ENCODE assay signal across 8 cellular contexts in genomic region chr1:42817440-42817767, GRCh38. TPM values are rescaled to one million over a fixed set of nuclear protein-coding genes. Genes with fewer than 3 reads are reported as not detected.
DNase-seq lines count a peak whose midpoint lies in the region; ATAC-seq and TF ChIP-seq lines count a peak whose summit lies in the region.

No MANE protein-coding gene starts in this region.

- no peaks in the 10 kb centered on the region for H3K9me3 Mint-ChIP-seq in activated naive CD4-positive, alpha-beta T cell treated with anti-CD3 and anti-CD28 coated beads for 36 hours
- no peaks in the 10 kb centered on the region for H3K9me3 Mint-ChIP-seq in activated naive CD8-positive, alpha-beta T cell treated with anti-CD3 and anti-CD28 coated beads for 36 hours

- no peak for DNase-seq in activated naive CD4-positive, alpha-beta T cell treated with anti-CD3 and anti-CD28 coated beads for 36 hours
- DNase-seq in activated naive CD4-positive, alpha-beta T cell treated with anti-CD3 and anti-CD28 coated beads, Interleukin-2, amount 50 U/mL, for 16 hours = no peak
- no peak for DNase-seq in activated naive CD8-positive, alpha-beta T cell treated with anti-CD3 and anti-CD28 coated beads for 36 hours
- DNase-seq in tibial nerve (ENCODE audit: low spot score in 2 of 2) (no peak), SK-N-DZ (ENCODE audit: low spot score) (no peak), nucleus accumbens (lab: John Stamatoyannopoulos, UW) (no peak)

- intact Hi-C loops in activated naive CD4-positive, alpha-beta T cell treated with anti-CD3 and anti-CD28 coated beads for 36 hours (cut with micrococcal nuclease) = loop anchor here (1.0 to 5.0 kb wide), 8 partner anchors 29 to 480 kb away; partner anchors contain the start of genes C1orf50, CCDC30, CFAP57 and EBNA1BP2

- 1% methylated on average over 13 of the region's 13 CpGs for WGBS in liver
- 0 to 1% methylated on average over 13 of the region's 13 CpGs for WGBS in tibial nerve, 2 donors

- TF ChIP-seq CTCF in liver (IDR thresholded peaks at IDR 0.05; ENCODE audit: low read depth, low read length, missing input control) (no peak), tibial nerve (IDR thresholded peaks at IDR 0.05) (no peak)

- H3K4me3 ChIP-seq in liver (ENCODE audit: low read depth in 1 of 3, low read length in 3 of 3) = peak overlapping the region; percentile 58 to 96 (median 69)
- peak overlapping the region; percentile 24 to 88 (median 66) for H3K4me3 ChIP-seq in tibial nerve

- CTCF ChIA-PET in activated naive CD4-positive, alpha-beta T cell treated with anti-CD3 and anti-CD28 coated beads for 36 hours (lab: Charles Lee) = interaction anchor here (0.6 to 1.5 kb wide), 2 partner anchors 17 to 29 kb away, joined by 3 read pairs; partner anchors contain the start of gene ZNF691

- no peak for TF ChIP-seq EP300 in tibial nerve (IDR thresholded peaks at IDR 0.05)

- ATAC-seq in HG03175 (IDR thresholded peaks at IDR 0.05; ENCODE audit: unreplicated experiment) = no peak

- peak overlapping the region; percentile 96 to 99 for H3K27ac ChIP-seq in liver (ENCODE audit: low read depth in 1 of 2, low read length in 2 of 2)
- peak overlapping the region; percentile 95 to 99 (median 96) for H3K27ac ChIP-seq in tibial nerve

- peak overlapping the region; percentile 76 for H3K4me3 Mint-ChIP-seq in activated naive CD4-positive, alpha-beta T cell treated with anti-CD3 and anti-CD28 coated beads for 36 hours
- H3K4me3 Mint-ChIP-seq in activated naive CD8-positive, alpha-beta T cell treated with anti-CD3 and anti-CD28 coated beads for 36 hours = peak overlapping the region; percentile 82

- H3K4me1 ChIP-seq in liver (ENCODE audit: control insufficient read depth in 4 of 4, insufficient read depth in 4 of 4, low read length in 3 of 4) = peaks cover 10 to 37% (median 29%) of the 10 kb centered on the region in 4 donors
- peaks cover 0 to 23% (median 15%) of the 10 kb centered on the region in 4 donors for H3K4me1 ChIP-seq in tibial nerve

- H3K27me3 ChIP-seq in liver (ENCODE audit: control insufficient read depth in 4 of 4, insufficient read depth in 4 of 4, low read length in 3 of 4) (no peaks in the 10 kb centered on the region), tibial nerve (no peaks in the 10 kb centered on the region)

- H3K9me3 ChIP-seq in liver (ENCODE audit: control insufficient read depth in 4 of 4, low read length in 3 of 4) = no peaks in the 10 kb centered on the region
- H3K9me3 ChIP-seq in tibial nerve = no peaks in the 10 kb centered on the region

- H3K4me1 Mint-ChIP-seq in activated naive CD4-positive, alpha-beta T cell treated with anti-CD3 and anti-CD28 coated beads for 36 hours (ENCODE audit: low read depth) = peaks cover 17% of the 10 kb centered on the region
- H3K4me1 Mint-ChIP-seq in activated naive CD8-positive, alpha-beta T cell treated with anti-CD3 and anti-CD28 coated beads for 36 hours = peaks cover 19% of the 10 kb centered on the region

- H3K9ac ChIP-seq in liver (ENCODE audit: low read depth in 1 of 2, low read length in 2 of 2) = peak overlapping the region; percentile 63 to 66

- H3K36me3 ChIP-seq in liver (ENCODE audit: control insufficient read depth in 4 of 4, insufficient read depth in 3 of 4, low read depth in 1 of 4, low read length in 3 of 4) = no peaks in the 10 kb centered on the region
- H3K36me3 ChIP-seq in tibial nerve = peaks cover 0 to 4% (median 0%) of the 10 kb centered on the region in 3 donors

- H3K27me3 Mint-ChIP-seq in activated naive CD4-positive, alpha-beta T cell treated with anti-CD3 and anti-CD28 coated beads for 36 hours (ENCODE audit: low read depth) = no peaks in the 10 kb centered on the region
- H3K27me3 Mint-ChIP-seq in activated naive CD8-positive, alpha-beta T cell treated with anti-CD3 and anti-CD28 coated beads for 36 hours = no peaks in the 10 kb centered on the region

- no peak overlapping the region for H3K27ac Mint-ChIP-seq in activated naive CD4-positive, alpha-beta T cell treated with anti-CD3 and anti-CD28 coated beads for 36 hours
- no peak overlapping the region for H3K27ac Mint-ChIP-seq in activated naive CD8-positive, alpha-beta T cell treated with anti-CD3 and anti-CD28 coated beads for 36 hours

- H3K36me3 Mint-ChIP-seq in activated naive CD4-positive, alpha-beta T cell treated with anti-CD3 and anti-CD28 coated beads for 36 hours (ENCODE audit: low read depth) = peaks cover 4% of the 10 kb centered on the region
- no peaks in the 10 kb centered on the region for H3K36me3 Mint-ChIP-seq in activated naive CD8-positive, alpha-beta T cell treated with anti-CD3 and anti-CD28 coated beads for 36 hours

- no peak for TF ChIP-seq RAD21 in liver (IDR thresholded peaks at IDR 0.05)

- no peak for TF ChIP-seq POLR2A in tibial nerve (IDR thresholded peaks at IDR 0.05)

TF ChIP-seq in liver, 16 proteins besides CTCF, POLR2A, EP300 and RAD21 (continues in another document):
- no peak for TF ChIP-seq REST (IDR thresholded peaks at IDR 0.05)
- no peak for TF ChIP-seq HNF4G (IDR thresholded peaks at IDR 0.05)
- no peak for TF ChIP-seq MAX (IDR thresholded peaks at IDR 0.05)
- no peak for TF ChIP-seq TAF1 (conservative IDR thresholded peaks at IDR 0.05)
- TF ChIP-seq JUND (IDR thresholded peaks at IDR 0.05) = no peak
- no peak for TF ChIP-seq RXRA (IDR thresholded peaks at IDR 0.05)

RNA-seq across cellular contexts. Expression of gene SVBP, which starts 0.2 kb away (rescaled TPM):
- 10 to 100 TPM; 16.4 to 17.0 TPM for total RNA-seq in activated naive CD4-positive, alpha-beta T cell treated with anti-CD3 and anti-CD28 coated beads for 36 hours
- total RNA-seq in activated naive CD8-positive, alpha-beta T cell treated with anti-CD3 and anti-CD28 coated beads for 36 hours = 10 to 100 TPM; 11.8 to 13.7 TPM
- total RNA-seq in liver (10 to 100 TPM in 1 of 2 donors, 1 to 10 TPM in 1; 3.4 to 21.4 TPM), tibial nerve (10 to 100 TPM; 18.6 to 76.0 (median 44.9) TPM)
- polyA plus RNA-seq in liver = 10 to 100 TPM in 1 of 2 donors, 1 to 10 TPM in 1; 8.5 to 21.8 TPM
- 45.2 and 53.1 TPM in 2 replicates for polyA plus RNA-seq in SK-N-DZ (2014; cell fraction: cytosol; rRNA removed)
- polyA plus RNA-seq in SK-N-DZ (2014; cell fraction: nucleus; rRNA removed) = 17.9 and 33.6 TPM in 2 replicates

RNA-seq across cellular contexts. Expression of gene ERMAP, which starts 0.5 kb away (rescaled TPM):
- total RNA-seq in activated naive CD4-positive, alpha-beta T cell treated with anti-CD3 and anti-CD28 coated beads for 36 hours = 1 to 10 TPM; 3.1 TPM
- 1 to 10 TPM; 3.1 to 3.2 TPM for total RNA-seq in activated naive CD8-positive, alpha-beta T cell treated with anti-CD3 and anti-CD28 coated beads for 36 hours
- 10 to 100 TPM; 10.8 to 96.9 TPM for total RNA-seq in liver
- polyA plus RNA-seq in liver = 1 to 10 TPM; 3.9 to 7.2 TPM
- total RNA-seq in tibial nerve = 10 to 100 TPM in 2 of 4 donors, 1 to 10 TPM in 2; 4.1 to 14.2 (median 8.3) TPM
- 1.2 and 1.3 TPM in 2 replicates for polyA plus RNA-seq in SK-N-DZ (2014; cell fraction: cytosol; rRNA removed)
- 0.80 and 2.0 TPM in 2 replicates for polyA plus RNA-seq in SK-N-DZ (2014; cell fraction: nucleus; rRNA removed)

RNA-seq across cellular contexts. Expression of gene ZNF691, which starts 29.0 kb away (rescaled TPM):
- 1 to 10 TPM; 4.6 to 5.3 TPM for total RNA-seq in activated naive CD4-positive, alpha-beta T cell treated with anti-CD3 and anti-CD28 coated beads for 36 hours
- total RNA-seq in activated naive CD8-positive, alpha-beta T cell treated with anti-CD3 and anti-CD28 coated beads for 36 hours = 10 to 100 TPM in 1 of 2 experiments, 1 to 10 TPM in 1; 8.7 to 10.0 TPM
- total RNA-seq in liver (1 to 10 TPM; 2.7 to 8.9 TPM), tibial nerve (10 to 100 TPM; 14.1 to 20.5 (median 16.9) TPM)
- 1 to 10 TPM; 5.1 to 5.9 TPM for polyA plus RNA-seq in liver
- 16.5 and 18.0 TPM in 2 replicates for polyA plus RNA-seq in SK-N-DZ (2014; cell fraction: cytosol; rRNA removed)
- polyA plus RNA-seq in SK-N-DZ (2014; cell fraction: nucleus; rRNA removed) = 14.4 and 18.7 TPM in 2 replicates

RNA-seq across cellular contexts. Expression of gene TMEM269, which starts 32.6 kb away (rescaled TPM):
- total RNA-seq in activated naive CD4-positive, alpha-beta T cell treated with anti-CD3 and anti-CD28 coated beads for 36 hours = under 1 TPM; 0.24 to 0.57 TPM
- total RNA-seq in activated naive CD8-positive, alpha-beta T cell treated with anti-CD3 and anti-CD28 coated beads for 36 hours = under 1 TPM; 0.06 to 0.32 TPM
- under 1 TPM; 0.05 to 0.08 TPM for total RNA-seq in liver
- not detected for polyA plus RNA-seq in liver
- under 1 TPM in 3 of 4 donors, not detected in 1; 0.21 to 0.30 (median 0.22) TPM for total RNA-seq in tibial nerve
- polyA plus RNA-seq in SK-N-DZ (2014; cell fraction: cytosol; rRNA removed) = 0.10 and 0.29 TPM in 2 replicates
- polyA plus RNA-seq in SK-N-DZ (2014; cell fraction: nucleus; rRNA removed) = 0.65 and 0.89 TPM in 2 replicates

RNA-seq across cellular contexts. Expression of gene C1orf50, which starts 50.4 kb away (rescaled TPM):
- total RNA-seq in activated naive CD4-positive, alpha-beta T cell treated with anti-CD3 and anti-CD28 coated beads for 36 hours = 1 to 10 TPM; 4.1 to 4.7 TPM
- 1 to 10 TPM; 6.9 to 7.2 TPM for total RNA-seq in activated naive CD8-positive, alpha-beta T cell treated with anti-CD3 and anti-CD28 coated beads for 36 hours
- total RNA-seq in liver (1 to 10 TPM; 2.6 to 4.4 TPM), tibial nerve (1 to 10 TPM; 3.0 to 8.4 (median 3.5) TPM)
- polyA plus RNA-seq in liver = 1 to 10 TPM; 2.7 to 5.8 TPM
- polyA plus RNA-seq in SK-N-DZ (2014; cell fraction: cytosol; rRNA removed) = 4.2 and 8.7 TPM in 2 replicates
- polyA plus RNA-seq in SK-N-DZ (2014; cell fraction: nucleus; rRNA removed) = 3.1 and 7.3 TPM in 2 replicates
